Comparison of ENCODE assay signal across 18 cellular contexts in genomic region chr3:111210003-111210699, GRCh38.
DNase-seq lines count a peak whose midpoint lies in the region; ATAC-seq and TF ChIP-seq lines count a peak whose summit lies in the region.
"Had no signal": no experiment of that assay in that cellular context is flagged by ENCODE, and none has a peak within 500 bp of the region (broad histone marks: within the 10 kb centered on the region; RNA-seq: fewer than 3 reads in every experiment).

No MANE protein-coding gene starts in this region.

- H3K4me1 ChIP-seq in breast epithelium (no peaks in the 10 kb centered on the region), PC-9 (replicated peaks; ENCODE audit: insufficient read depth) (no peaks in the 10 kb centered on the region), thyroid gland (peaks cover 0 to 9% of the 10 kb centered on the region in 2 donors)
- H3K4me1 ChIP-seq: colonic mucosa, parathyroid adenoma had no signal

- DNase-seq in MCF 10A (ENCODE audit: unreplicated experiment) (peak; percentile 46), breast epithelium (ENCODE audit: low spot score in 2 of 2) (no peak), PC-9 (no peak), epithelial cell of proximal tubule (ENCODE audit: low read depth) (no peak), thyroid gland (no peak), dermis blood vessel endothelial cell (no peak), cerebellum (ENCODE audit: low spot score) (no peak)
- DNase-seq: activated CD4-positive, CD25-positive, alpha-beta regulatory T cell; activated CD8-positive, alpha-beta memory T cell treated with anti-CD3 and anti-CD28 coated beads, Interleukin-2, amount 50 U/mL, for 48 hours; AML-193; colonic mucosa; DMS79; NCI-H2107; stimulated activated CD4-positive, alpha-beta T cell treated with anti-CD3 and anti-CD28 coated beads, Interleukin-1b, Interleukin-23, amount 100 ng/mL, for 48 hours had no signal

- no peaks in the 10 kb centered on the region for H3K27me3 Mint-ChIP-seq in MCF 10A (ENCODE audit: insufficient read depth, unreplicated experiment)
- H3K27me3 Mint-ChIP-seq: activated naive CD8-positive, alpha-beta T cell; type B pancreatic cell had no signal

- H3K9me3 ChIP-seq in breast epithelium, result no peaks in the 10 kb centered on the region
- H3K9me3 ChIP-seq in PC-9 (ENCODE audit: insufficient read depth, low read depth), result no peaks in the 10 kb centered on the region
- H3K9me3 ChIP-seq in thyroid gland, result no peaks in the 10 kb centered on the region
- H3K9me3 ChIP-seq: colonic mucosa had no signal

- H3K9me3 Mint-ChIP-seq in MCF 10A (ENCODE audit: unreplicated experiment), result no peaks in the 10 kb centered on the region
- H3K9me3 Mint-ChIP-seq: type B pancreatic cell had no signal

- H3K36me3 Mint-ChIP-seq in MCF 10A (ENCODE audit: insufficient read depth, unreplicated experiment), result peaks cover 6% of the 10 kb centered on the region
- H3K36me3 Mint-ChIP-seq: activated naive CD8-positive, alpha-beta T cell; type B pancreatic cell had no signal

- WGBS in thyroid gland, 2 donors, result 67 to 70% methylated on average over 1 of the region's 1 CpG

- no peaks in the 10 kb centered on the region for H3F3A ChIP-seq in PC-9 (ENCODE audit: insufficient read depth, low read depth)

- H3K36me3 ChIP-seq in breast epithelium, result no peaks in the 10 kb centered on the region
- no peaks in the 10 kb centered on the region for H3K36me3 ChIP-seq in PC-9 (ENCODE audit: low read depth)
- no peaks in the 10 kb centered on the region for H3K36me3 ChIP-seq in thyroid gland
- H3K36me3 ChIP-seq: colonic mucosa had no signal

- POLR2A ChIA-PET in MCF 10A (lab: Yijun Ruan, JAX), result no interaction called here
- POLR2A ChIA-PET in PC-9 (lab: Charles Lee; ENCODE audit: unreplicated experiment), result no interaction called here

- H4K20me1 ChIP-seq in PC-9 (ENCODE audit: insufficient read depth), result no peaks in the 10 kb centered on the region

- H3K27me3 ChIP-seq in breast epithelium (no peaks in the 10 kb centered on the region), PC-9 (ENCODE audit: insufficient read depth, low read depth) (no peaks in the 10 kb centered on the region), thyroid gland (no peaks in the 10 kb centered on the region)
- H3K27me3 ChIP-seq: colonic mucosa had no signal

- H3K4me3 ChIP-seq in breast epithelium, result no peak overlapping the region
- no peak overlapping the region for H3K4me3 ChIP-seq in PC-9
- H3K4me3 ChIP-seq in epithelial cell of proximal tubule (ENCODE audit: low read depth, low read length), result no peak overlapping the region
- no peak overlapping the region for H3K4me3 ChIP-seq in thyroid gland (replicated peaks in 1 of 3)
- H3K4me3 ChIP-seq: colonic mucosa had no signal

- BruUV-seq in MCF 10A (replicated peaks; lab: Mats Ljungman, UMichigan) (no TSS peak), PC-9 (replicated peaks; lab: Mats Ljungman, UMichigan) (no TSS peak)

- CTCF ChIA-PET in MCF 10A (lab: Yijun Ruan, JAX), result no interaction called here
- CTCF ChIA-PET in PC-9 (lab: Charles Lee), result no interaction called here

- H3K9me2 ChIP-seq in PC-9 (ENCODE audit: insufficient read depth), result no peaks in the 10 kb centered on the region; the same call in 1 of the 2 replicates

- H3K79me2 ChIP-seq in PC-9 (ENCODE audit: low read depth), result no peaks in the 10 kb centered on the region
- H3K79me2 ChIP-seq: parathyroid adenoma had no signal

- TF ChIP-seq CTCF in MCF 10A (IDR thresholded peaks at IDR 0.05; ENCODE audit: unreplicated experiment) (no peak), breast epithelium (IDR thresholded peaks at IDR 0.05) (no peak), PC-9 (conservative IDR thresholded peaks at IDR 0.05) (peak; percentile 31; the same call in 1 of the 2 replicates), epithelial cell of proximal tubule (conservative IDR thresholded peaks at IDR 0.05; ENCODE audit: low read depth, low read length) (peak; percentile 25), thyroid gland (IDR thresholded peaks at IDR 0.05) (no peak)

- TF ChIP-seq POLR2A in breast epithelium (IDR thresholded peaks at IDR 0.05) (no peak), thyroid gland (IDR thresholded peaks at IDR 0.05) (no peak)

- intact Hi-C loops in MCF 10A (cut with micrococcal nuclease), result loop anchor here (1.0 to 2.0 kb wide), 2 partner anchors 128 to 329 kb away; no protein-coding TSS in a partner anchor
- intact Hi-C loops in breast epithelium (cut with DNase I; ENCODE audit: low total_unique reads), result no loop called here
- intact Hi-C loops in PC-9 (cut with micrococcal nuclease; ENCODE audit: unreplicated experiment), result no loop called here
- intact Hi-C loops in thyroid gland (cut with DNase I), result no loop called here

- no peaks in the 10 kb centered on the region for H3K4me1 Mint-ChIP-seq in MCF 10A (ENCODE audit: insufficient read depth, unreplicated experiment)

- no peak overlapping the region for H3K4me3 Mint-ChIP-seq in MCF 10A (ENCODE audit: unreplicated experiment)
- H3K4me3 Mint-ChIP-seq: activated naive CD8-positive, alpha-beta T cell; type B pancreatic cell had no signal

- no peak overlapping the region for H3K4me2 ChIP-seq in PC-9

- H3K27ac ChIP-seq in breast epithelium (no peak overlapping the region), PC-9 (no peak overlapping the region), thyroid gland (peak overlapping the region; percentile 66 to 89 (median 79))
- H3K27ac ChIP-seq: colonic mucosa, parathyroid adenoma had no signal

- no peak overlapping the region for H3K27ac Mint-ChIP-seq in MCF 10A (ENCODE audit: low read depth, unreplicated experiment)
- H3K27ac Mint-ChIP-seq: activated naive CD8-positive, alpha-beta T cell; type B pancreatic cell had no signal

- no peak overlapping the region for H2AFZ ChIP-seq in PC-9
- H2AFZ ChIP-seq: parathyroid adenoma had no signal

- no peak for ATAC-seq in HG03039 (IDR thresholded peaks at IDR 0.05; ENCODE audit: unreplicated experiment)

Comparison
In these comparisons a context has a peak if more than half of its experiments do, and no peak if none do; other contexts are left out.
1. CTCF ChIP-seq: peak in PC-9 (single experiment) and epithelial cell of proximal tubule (single experiment); none in MCF 10A (single experiment), breast epithelium (0 of 3) and thyroid gland (0 of 6).
2. H3K27ac ChIP-seq: peak in thyroid gland (3 of 3); none in breast epithelium (0 of 2) and PC-9 (single experiment).